ENCODE assay signal across 12 cellular contexts in genomic region chr1:8419172-8419571, GRCh38.
DNase-seq lines count a peak whose midpoint lies in the region; ATAC-seq lines count a peak whose summit lies in the region.
"Had no signal": no experiment of that assay in that cellular context is flagged by ENCODE, and none has a peak within 500 bp of the region (broad histone marks: within the 10 kb centered on the region; RNA-seq: fewer than 3 reads in every experiment).

No MANE protein-coding gene starts in this region.

- DNase-seq in right cardiac atrium (no peak), cardiac septum (ENCODE audit: low spot score) (no peak), aorta (no peak), SW480 (ENCODE audit: low spot score) (no peak)
- DNase-seq in effector memory CD4-positive, alpha-beta T cell = no peak
- DNase-seq in naive thymus-derived CD4-positive, alpha-beta T cell = no peak
- DNase-seq: AML-193, glutamatergic neuron had no signal

- H3K27ac Mint-ChIP-seq in naive thymus-derived CD4-positive, alpha-beta T cell = peak overlapping the region in 4 of 9 donors; percentile 7 to 85 (median 34)

- peaks cover 13% of the 10 kb centered on the region for H3K36me3 ChIP-seq in effector memory CD4-positive, alpha-beta T cell (ENCODE audit: control insufficient read depth, insufficient read depth, low read length)
- peaks cover 0 to 21% (median 4%) of the 10 kb centered on the region in 3 experiments for H3K36me3 ChIP-seq in naive thymus-derived CD4-positive, alpha-beta T cell (ENCODE audit: control insufficient read depth in 2 of 3, insufficient read depth in 3 of 3, low read length in 3 of 3)
- peaks cover 0 to 2% of the 10 kb centered on the region in 2 donors for H3K36me3 ChIP-seq in aorta (ENCODE audit: control insufficient read depth in 1 of 2, insufficient read depth in 2 of 2, low read length in 1 of 2)

- POLR2A ChIA-PET in naive thymus-derived CD4-positive, alpha-beta T cell (lab: Charles Lee) = interaction anchor here (0.5 to 1.8 kb wide), 10 partner anchors 9 to 707 kb away, joined by 3 to 6 read pairs (median 4); no protein-coding TSS in a partner anchor

- peaks cover 7% of the 10 kb centered on the region for H3K4me1 ChIP-seq in right cardiac atrium (ENCODE audit: control insufficient read depth, insufficient read depth, low read length)
- peaks cover 35% of the 10 kb centered on the region for H3K4me1 ChIP-seq in effector memory CD4-positive, alpha-beta T cell (ENCODE audit: control insufficient read depth, insufficient read depth, low read length, poor library complexity, severe bottlenecking)
- H3K4me1 ChIP-seq in naive thymus-derived CD4-positive, alpha-beta T cell (ENCODE audit: control insufficient read depth in 2 of 2, insufficient read depth in 2 of 2, low read length in 2 of 2) = peaks cover 35 to 38% of the 10 kb centered on the region in 2 donors
- peaks cover 0 to 4% of the 10 kb centered on the region in 2 donors for H3K4me1 ChIP-seq in aorta (ENCODE audit: control insufficient read depth in 1 of 2, insufficient read depth in 2 of 2, low read length in 2 of 2)

- ATAC-seq in right cardiac atrium = no peak
- ATAC-seq in naive thymus-derived CD4-positive, alpha-beta T cell = no peak
- no peak for ATAC-seq in aorta (ENCODE audit: low FRiP score)
- ATAC-seq in GM21723 (IDR thresholded peaks at IDR 0.05; ENCODE audit: unreplicated experiment) = no peak
- no peak for ATAC-seq in HG02759 (IDR thresholded peaks at IDR 0.05; ENCODE audit: unreplicated experiment)

- H3K9me3 ChIP-seq in right cardiac atrium (ENCODE audit: control insufficient read depth, low read length) (no peaks in the 10 kb centered on the region), aorta (ENCODE audit: control insufficient read depth, low read length) (no peaks in the 10 kb centered on the region)
- no peaks in the 10 kb centered on the region for H3K9me3 ChIP-seq in effector memory CD4-positive, alpha-beta T cell (ENCODE audit: control insufficient read depth, low read length)
- no peaks in the 10 kb centered on the region for H3K9me3 ChIP-seq in naive thymus-derived CD4-positive, alpha-beta T cell (ENCODE audit: control insufficient read depth in 2 of 3, low read length in 3 of 3)

- H3K4me3 ChIP-seq in right cardiac atrium (ENCODE audit: low read length) = peak overlapping the region; percentile 96
- peak overlapping the region; percentile 94 for H3K4me3 ChIP-seq in effector memory CD4-positive, alpha-beta T cell (ENCODE audit: insufficient read depth, low read depth, low read length, poor library complexity, severe bottlenecking)
- H3K4me3 ChIP-seq in naive thymus-derived CD4-positive, alpha-beta T cell (ENCODE audit: low read length) = peak overlapping the region; percentile 18
- H3K4me3 ChIP-seq in aorta (ENCODE audit: low read length in 2 of 2) = peak overlapping the region; percentile 37 to 40
- H3K4me3 ChIP-seq: SK-N-MC had no signal

- intact Hi-C loops in right cardiac atrium (cut with DNase I) = loop anchor here in 2 of 4 donors (5.0 to 10.0 kb wide), 2 partner anchors 52 to 106 kb away; no protein-coding TSS in a partner anchor
- intact Hi-C loops in cardiac septum (cut with DNase I) = no loop called here
- intact Hi-C loops in naive thymus-derived CD4-positive, alpha-beta T cell (cut with micrococcal nuclease) = no loop called here
- intact Hi-C loops in aorta (cut with DNase I) = no loop called here

- peaks cover 18 to 33% (median 21%) of the 10 kb centered on the region in 7 donors for H3K4me1 Mint-ChIP-seq in naive thymus-derived CD4-positive, alpha-beta T cell

- H3K36me3 Mint-ChIP-seq in naive thymus-derived CD4-positive, alpha-beta T cell = peaks cover 4 to 31% (median 25%) of the 10 kb centered on the region in 5 donors

- peak overlapping the region in 1 of 10 donors; percentile 6 for H3K4me3 Mint-ChIP-seq in naive thymus-derived CD4-positive, alpha-beta T cell

- CTCF ChIA-PET in naive thymus-derived CD4-positive, alpha-beta T cell (lab: Charles Lee) = interaction anchor here (0.9 to 3.2 kb wide), 4 partner anchors 9 to 22 kb away, joined by 4 to 14 read pairs (median 8); no protein-coding TSS in a partner anchor

- H3K9me3 Mint-ChIP-seq in naive thymus-derived CD4-positive, alpha-beta T cell = no peaks in the 10 kb centered on the region
- H3K9me3 Mint-ChIP-seq: naive thymus-derived CD8-positive, alpha-beta T cell had no signal

- no peaks in the 10 kb centered on the region for H3K27me3 Mint-ChIP-seq in naive thymus-derived CD4-positive, alpha-beta T cell
- H3K27me3 Mint-ChIP-seq: naive thymus-derived CD8-positive, alpha-beta T cell had no signal

- peak overlapping the region; percentile 87 for H3K27ac ChIP-seq in right cardiac atrium (ENCODE audit: low read length)
- no peak overlapping the region for H3K27ac ChIP-seq in effector memory CD4-positive, alpha-beta T cell (ENCODE audit: insufficient read depth, low read length, poor library complexity, severe bottlenecking)
- H3K27ac ChIP-seq in naive thymus-derived CD4-positive, alpha-beta T cell (ENCODE audit: low read depth, low read length) = no peak overlapping the region
- peak overlapping the region; percentile 20 to 29 for H3K27ac ChIP-seq in aorta (ENCODE audit: low read depth in 1 of 2, low read length in 2 of 2)
- H3K27ac ChIP-seq: SK-N-MC had no signal

- H3K27me3 ChIP-seq in right cardiac atrium (ENCODE audit: control insufficient read depth, insufficient read depth) (no peaks in the 10 kb centered on the region), aorta (ENCODE audit: control insufficient read depth in 1 of 2, insufficient read depth in 2 of 2, low read length in 1 of 2) (no peaks in the 10 kb centered on the region)
- no peaks in the 10 kb centered on the region for H3K27me3 ChIP-seq in effector memory CD4-positive, alpha-beta T cell (replicated peaks; ENCODE audit: control insufficient read depth, insufficient read depth, low read length, poor library complexity, severe bottlenecking)
- H3K27me3 ChIP-seq in naive thymus-derived CD4-positive, alpha-beta T cell (ENCODE audit: control insufficient read depth in 2 of 2, insufficient read depth in 2 of 2, low read length in 2 of 2) = no peaks in the 10 kb centered on the region

- whole genome bisulfite sequencing in right cardiac atrium = 37% methylated on average over 6 of the region's 6 CpGs
- WGBS in aorta, 2 donors = 14 to 19% methylated on average over 6 of the region's 6 CpGs

Comparison
In these comparisons a context has a peak if more than half of its experiments do, and no peak if none do; other contexts are left out.
1. H3K27ac ChIP-seq: peak in right cardiac atrium (single experiment) and aorta (2 of 2); none in effector memory CD4-positive, alpha-beta T cell (single experiment) and naive thymus-derived CD4-positive, alpha-beta T cell (single experiment).
2. H3K4me3 ChIP-seq: peak in every context shown above with its lines; median percentile 96 in right cardiac atrium; 94 in effector memory CD4-positive, alpha-beta T cell; 38 in aorta; 18 in naive thymus-derived CD4-positive, alpha-beta T cell.